8 cellular contexts compared by ENCODE assay signal in the genomic region with DNA sequence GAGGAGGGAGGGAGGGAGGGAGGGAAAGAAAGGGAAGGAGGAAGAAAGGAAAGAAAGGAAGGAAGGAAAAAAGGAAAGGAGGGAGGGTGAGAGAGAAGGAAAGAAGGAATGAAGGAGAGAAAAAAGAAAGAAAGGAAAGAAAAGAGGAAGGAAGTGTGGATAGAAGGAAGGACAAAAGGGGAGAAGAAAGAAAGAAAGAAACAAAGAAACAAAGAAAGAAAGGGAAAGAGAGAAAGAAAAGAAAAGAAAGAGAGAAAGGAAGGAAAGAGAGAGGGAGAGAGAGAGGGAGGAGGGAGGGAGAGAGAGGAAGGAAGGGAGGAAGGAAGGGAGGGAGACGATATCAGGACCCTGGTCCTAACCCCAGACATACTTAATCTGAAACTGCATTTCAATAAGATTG.
"Had no signal": no experiment of that assay in that cellular context is flagged by ENCODE, and none has a peak within 500 bp of the region (broad histone marks: within the 10 kb centered on the region; RNA-seq: fewer than 3 reads in every experiment).

No MANE protein-coding gene starts in this region.

- H3K9me3 ChIP-seq: HAP-1 had no signal

- H3K4me2 ChIP-seq: KMS-11 had no signal

- H2AFZ ChIP-seq: GM23248 had no signal

- DNase-seq: GM23248, H7, IMR-90, KBM-7 had no signal

- H3K9ac ChIP-seq: GM23248, KMS-11 had no signal

- H3K4me1 ChIP-seq: HAP-1 had no signal

- H3K27ac ChIP-seq: GM23248, KMS-11 had no signal

- H3K4me3 ChIP-seq: GM23248, HAP-1 had no signal

- H3K36me3 ChIP-seq: HAP-1 had no signal

- FAIRE-seq: HTR-8/SVneo had no signal

- ATAC-seq: HCT116 had no signal
